ENCODE assay signal across 18 cellular contexts in the genomic region with DNA sequence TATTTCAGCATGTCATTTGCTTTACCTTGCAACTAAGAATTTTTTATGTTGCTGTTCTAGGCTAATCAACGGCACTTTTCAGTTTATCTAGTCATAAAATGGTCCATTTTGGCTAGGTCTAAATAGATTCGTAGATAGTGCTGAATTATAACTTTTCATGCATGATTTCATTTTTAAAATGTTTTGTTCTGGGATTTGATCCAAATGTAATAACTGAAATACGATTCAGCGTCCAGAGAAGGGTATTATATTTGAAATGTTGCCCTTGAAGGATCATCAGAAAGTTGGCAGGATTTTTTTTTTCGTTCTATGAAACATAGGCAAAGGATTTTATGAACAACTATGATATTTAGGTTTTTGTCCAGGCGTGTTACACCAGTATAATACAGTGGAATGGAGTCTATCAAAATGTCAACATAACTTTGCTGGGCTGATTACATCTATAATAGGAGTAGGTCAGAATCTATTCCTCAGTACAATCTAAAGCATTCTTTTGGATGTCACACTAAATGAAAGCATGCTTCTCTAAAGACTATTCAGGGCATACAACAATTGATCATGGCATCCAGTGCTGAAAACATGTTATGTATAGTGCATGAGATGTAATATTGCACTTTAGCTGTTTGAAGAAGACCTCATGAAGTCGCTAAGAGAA. TPM values are rescaled to one million over a fixed set of nuclear protein-coding genes. Genes with fewer than 3 reads are reported as not detected.
DNase-seq lines count a peak whose midpoint lies in the region; ATAC-seq and TF ChIP-seq lines count a peak whose summit lies in the region.
"Had no signal": no experiment of that assay in that cellular context is flagged by ENCODE, and none has a peak within 500 bp of the region (broad histone marks: within the 10 kb centered on the region; RNA-seq: fewer than 3 reads in every experiment).

No MANE protein-coding gene starts in this region.

- H3K4me1 ChIP-seq in PC-3 (ENCODE audit: insufficient read depth, low read length) (no peaks in the 10 kb centered on the region), rectal smooth muscle tissue (ENCODE audit: control insufficient read depth, insufficient read depth, low read length) (no peaks in the 10 kb centered on the region)
- H3K4me1 ChIP-seq: colonic mucosa had no signal

- no peaks in the 10 kb centered on the region for H4K20me1 ChIP-seq in PC-3 (ENCODE audit: low read length)

- TF ChIP-seq CTCF in PC-3 (conservative IDR thresholded peaks at IDR 0.05; ENCODE audit: low read depth, low read length) (no peak), coronary artery (IDR thresholded peaks at IDR 0.05) (no peak)

- POLR2A ChIA-PET in PC-3 (lab: Charles Lee; ENCODE audit: unreplicated experiment), result no interaction called here

- H3K27ac ChIP-seq in PC-3 (ENCODE audit: low read length), result no peak overlapping the region
- H3K27ac ChIP-seq in coronary artery, result peak overlapping the region; percentile 61 to 62
- peak overlapping the region; percentile 14 for H3K27ac ChIP-seq in rectal smooth muscle tissue (ENCODE audit: low read depth, low read length)
- H3K27ac ChIP-seq: C4-2B, colonic mucosa had no signal

- H3K27me3 ChIP-seq in PC-3 (ENCODE audit: low read length), result no peaks in the 10 kb centered on the region
- no peaks in the 10 kb centered on the region for H3K27me3 ChIP-seq in rectal smooth muscle tissue (ENCODE audit: control insufficient read depth, insufficient read depth, low read length)
- H3K27me3 ChIP-seq: colonic mucosa had no signal

- no peak overlapping the region for H2AFZ ChIP-seq in PC-3 (ENCODE audit: low read length)
- H2AFZ ChIP-seq: GM23338 had no signal

- H3K9me2 ChIP-seq in PC-3 (replicated peaks; ENCODE audit: low read length), result no peaks in the 10 kb centered on the region

- ATAC-seq in PC-3, result peak; percentile 67
- no peak for ATAC-seq in left colon
- ATAC-seq: GM23338; stimulated activated naive CD8-positive, alpha-beta T cell treated with anti-CD3 and anti-CD28 coated beads, Interleukin-15, Interleukin-2, amounts not matched to agents 100 U/mL and 50 U/mL, for 24 hours had no signal

- no TSS peak for BruUV-seq in PC-3 (replicated peaks; lab: Mats Ljungman, UMichigan)

- H3K9ac ChIP-seq in PC-3 (ENCODE audit: low read length) (no peak overlapping the region), rectal smooth muscle tissue (ENCODE audit: low read length) (no peak overlapping the region)

- H3K4me2 ChIP-seq in PC-3 (ENCODE audit: low read length), result no peak overlapping the region
- H3K4me2 ChIP-seq: GM23338 had no signal

- H3K79me2 ChIP-seq in PC-3 (ENCODE audit: low read length), result no peaks in the 10 kb centered on the region

- CTCF ChIA-PET in PC-3 (lab: Charles Lee), result no interaction called here

- H3K36me3 ChIP-seq in PC-3 (ENCODE audit: low read depth, low read length), result peaks cover 23% of the 10 kb centered on the region
- H3K36me3 ChIP-seq in rectal smooth muscle tissue (ENCODE audit: control insufficient read depth, insufficient read depth, low read length), result peaks cover 2% of the 10 kb centered on the region
- H3K36me3 ChIP-seq: colonic mucosa had no signal

- H3K4me3 ChIP-seq in PC-3 (ENCODE audit: low read length) (no peak overlapping the region), coronary artery (peak overlapping the region; percentile 7), rectal smooth muscle tissue (ENCODE audit: low read length) (no peak overlapping the region)
- H3K4me3 ChIP-seq: colonic mucosa, GM23338 had no signal

- DNase-seq in NCI-H187 treated with DMSO at 0.1 percent for 48 hours (lab: John Stamatoyannopoulos, UW) (peak; percentile 22), NCI-H187 (lab: John Stamatoyannopoulos, UW) (no peak), PC-3 (no peak), coronary artery (ENCODE audit: low spot score) (no peak), hippocampal formation (lab: John Stamatoyannopoulos, UW) (no peak), dermis blood vessel endothelial cell (no peak), left colon (no peak)
- DNase-seq: 8988T; activated CD4-positive, CD25-positive, alpha-beta regulatory T cell; activated CD8-positive, alpha-beta memory T cell treated with anti-CD3 and anti-CD28 coated beads for 24 hours; colonic mucosa; immature natural killer cell; NCI-H524; SIG-M5; stimulated activated naive CD8-positive, alpha-beta T cell treated with anti-CD3 and anti-CD28 coated beads, Interleukin-15, Interleukin-2, amounts not matched to agents 100 U/mL and 50 U/mL, for 24 hours had no signal

- intact Hi-C loops in PC-3 (cut with micrococcal nuclease), result no loop called here
- intact Hi-C loops in left colon (cut with DNase I, micrococcal nuclease), result no loop called here

- no peaks in the 10 kb centered on the region for H3F3A ChIP-seq in PC-3 (ENCODE audit: low read length, unreplicated experiment)

- no peaks in the 10 kb centered on the region for H3K9me3 ChIP-seq in PC-3 (ENCODE audit: low read length)
- H3K9me3 ChIP-seq: colonic mucosa had no signal

RNA-seq across cellular contexts. Expression of gene TTC27, which starts 24.8 kb away (rescaled TPM):
- total RNA-seq in PC-3 (2014; rRNA removed) (33.0 and 33.5 TPM in 2 replicates), dermis blood vessel endothelial cell (21.6 and 31.0 TPM in 2 replicates), left colon (10 to 100 TPM in 1 of 2 donors, 1 to 10 TPM in 1; 8.9 to 10.7 TPM)
